In genomic region chr5:159510282-159510681, GRCh38 we compare ENCODE assay signal across 9 cellular contexts.
DNase-seq lines count a peak whose midpoint lies in the region; ATAC-seq and TF ChIP-seq lines count a peak whose summit lies in the region.
"Had no signal": no experiment of that assay in that cellular context is flagged by ENCODE, and none has a peak within 500 bp of the region (broad histone marks: within the 10 kb centered on the region; RNA-seq: fewer than 3 reads in every experiment).

No MANE protein-coding gene starts in this region.

- no peak overlapping the region for H3K27ac Mint-ChIP-seq in Calu3 (ENCODE audit: unreplicated experiment)
- H3K27ac Mint-ChIP-seq in osteocyte (ENCODE audit: unreplicated experiment) = peak overlapping the region; percentile 83

- intact Hi-C loops in Calu3 (cut with micrococcal nuclease; ENCODE audit: unreplicated experiment) = loop anchor here (5.0 to 10.0 kb wide), 2 partner anchors 48 to 265 kb away; no protein-coding TSS in a partner anchor
- intact Hi-C loops in Right ventricle myocardium inferior (cut with DNase I) = loop anchor here (2.0 to 10.0 kb wide), 3 partner anchors 59 to 265 kb away; no protein-coding TSS in a partner anchor

- H3K9me3 Mint-ChIP-seq in Calu3 (ENCODE audit: low read depth, unreplicated experiment) = peaks cover 3% of the 10 kb centered on the region
- no peaks in the 10 kb centered on the region for H3K9me3 Mint-ChIP-seq in osteocyte (ENCODE audit: unreplicated experiment)

- TF ChIP-seq CTCF in Calu3 (IDR thresholded peaks at IDR 0.05; ENCODE audit: unreplicated experiment) = no peak
- peak; percentile 24 for TF ChIP-seq CTCF in osteocyte (IDR thresholded peaks at IDR 0.05)

- DNase-seq in Calu3 (peak; percentile 14), SK-N-DZ (ENCODE audit: low spot score) (peak; percentile 52), Right ventricle myocardium inferior (ENCODE audit: missing footprints) (peak; percentile 87), osteocyte (ENCODE audit: extremely low spot score, unreplicated experiment) (peak; percentile 92), NCI-H2227 treated with DMSO at 0.1 percent for 48 hours (lab: John Stamatoyannopoulos, UW) (no peak)
- no peak for DNase-seq in activated CD4-positive, CD25-positive, alpha-beta regulatory T cell (lab: John Stamatoyannopoulos, UW)
- no peak for DNase-seq in activated CD4-positive, alpha-beta T cell treated with anti-CD3 and anti-CD28 coated beads, Interleukin-2, amount 50 U/mL, for 48 hours
- DNase-seq: T-helper 9 cell had no signal

- H3K36me3 Mint-ChIP-seq in Calu3 (ENCODE audit: insufficient read depth, unreplicated experiment) (no peaks in the 10 kb centered on the region), osteocyte (ENCODE audit: unreplicated experiment) (no peaks in the 10 kb centered on the region)

- CTCF ChIA-PET in Calu3 (lab: Charles Lee) = no interaction called here

- H3K4me3 Mint-ChIP-seq in Calu3 (ENCODE audit: low read depth, unreplicated experiment) (no peak overlapping the region), osteocyte (ENCODE audit: unreplicated experiment) (no peak overlapping the region)

- ATAC-seq in Right ventricle myocardium inferior (peak; percentile 97), HG03469 (IDR thresholded peaks at IDR 0.05; ENCODE audit: unreplicated experiment) (no peak)

- no TSS peak for BruUV-seq in Calu3 (replicated peaks; lab: Mats Ljungman, UMichigan)

- H3K27me3 Mint-ChIP-seq in Calu3 (ENCODE audit: unreplicated experiment) (no peaks in the 10 kb centered on the region), osteocyte (ENCODE audit: unreplicated experiment) (peaks cover 9% of the 10 kb centered on the region)

- H3K4me1 Mint-ChIP-seq in Calu3 (ENCODE audit: low read depth, unreplicated experiment) (peaks cover 13% of the 10 kb centered on the region), osteocyte (ENCODE audit: unreplicated experiment) (peaks cover 47% of the 10 kb centered on the region)

Comparison
In these comparisons a context has a peak if more than half of its experiments do, and no peak if none do; other contexts are left out.
1. DNase-seq: peak in Calu3 (single experiment), SK-N-DZ (single experiment), Right ventricle myocardium inferior (single experiment) and osteocyte (single experiment); none in NCI-H2227 treated with DMSO at 0.1 percent for 48 hours (single experiment), activated CD4-positive, CD25-positive, alpha-beta regulatory T cell (0 of 4) and activated CD4-positive, alpha-beta T cell treated with anti-CD3 and anti-CD28 coated beads, Interleukin-2, amount 50 U/mL, for 48 hours (0 of 2).